Comparison of ENCODE assay signal across 13 cellular contexts in the genomic region with DNA sequence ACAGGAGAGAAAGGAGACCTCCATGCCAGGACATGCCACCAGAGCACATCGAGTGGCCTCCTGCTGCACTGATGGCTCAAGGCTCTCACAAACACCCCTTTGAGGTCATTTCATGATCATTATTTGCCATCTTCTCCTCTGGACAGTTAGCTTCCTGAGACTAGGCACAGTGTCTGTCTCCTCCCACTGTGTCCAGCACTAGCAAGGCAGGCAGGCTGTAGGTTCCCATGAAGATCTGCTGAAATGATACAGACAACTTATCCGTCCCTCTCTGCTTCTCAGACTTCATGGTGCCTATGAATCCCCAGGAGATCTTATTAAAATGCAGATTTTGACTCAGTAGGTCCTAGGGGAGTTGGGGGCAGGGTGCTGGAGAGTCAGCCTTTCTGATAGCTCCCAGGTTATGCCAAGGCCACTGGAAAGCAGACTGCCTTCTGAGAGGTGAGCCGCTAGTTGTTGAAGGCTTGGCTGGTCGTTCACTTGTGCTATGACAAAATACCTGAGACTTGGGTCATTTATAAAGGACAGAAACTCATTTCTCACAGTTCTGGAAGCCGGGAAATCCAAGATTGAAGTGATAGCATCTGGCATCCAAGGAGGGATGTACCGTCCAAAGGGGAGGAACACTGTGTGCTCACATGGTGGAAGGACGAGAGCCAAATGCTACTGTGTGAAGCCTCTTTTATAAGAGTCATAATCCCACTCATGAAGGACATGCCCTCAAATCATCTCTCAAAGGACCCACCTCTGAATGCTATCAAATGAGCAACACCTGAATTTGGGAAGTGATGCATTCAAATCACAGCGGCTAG.
"Had no signal": no experiment of that assay in that cellular context is flagged by ENCODE, and none has a peak within 500 bp of the region (broad histone marks: within the 10 kb centered on the region; RNA-seq: fewer than 3 reads in every experiment).

No MANE protein-coding gene starts in this region.

- ATAC-seq: activated CD4-positive, alpha-beta T cell treated with anti-CD3 and anti-CD28 coated beads for 36 hours; activated CD8-positive, alpha-beta memory T cell treated with anti-CD3 and anti-CD28 coated beads, Interleukin-2, amount 10 ng/mL, durations not matched to agents 7 days and 5 days; esophagus mucosa; mucosa of descending colon; naive thymus-derived CD8-positive, alpha-beta T cell; stimulated activated memory B cell treated with anti-CD40 and anti-IgM and Interleukin-4, amounts not matched to agents 10 μg/mL and 1 μg/mL and 100 μg/mL, for 72 hours had no signal

- H3K36me3 ChIP-seq: colonic mucosa, tibial artery, vagina had no signal

- H3K9me3 ChIP-seq: colonic mucosa, mucosa of descending colon, tibial artery, vagina had no signal

- H3K4me1 ChIP-seq: colonic mucosa had no signal

- H3K27me3 ChIP-seq: colonic mucosa, tibial artery, vagina had no signal

- DNase-seq: activated CD4-positive, alpha-beta memory T cell treated with anti-CD3 and anti-CD28 coated beads for 36 hours; activated CD4-positive, alpha-beta T cell treated with anti-CD3 and anti-CD28 coated beads for 36 hours; activated CD8-positive, alpha-beta memory T cell treated with anti-CD3 and anti-CD28 coated beads, Interleukin-2, amount 10 ng/mL, durations not matched to agents 7 days and 5 days; activated naive CD4-positive, alpha-beta T cell treated with anti-CD3 and anti-CD28 coated beads for 36 hours; activated T-cell treated with anti-CD3 and anti-CD28 coated beads, Interleukin-2, amount 50 U/mL, for 1 hour; central memory CD4-positive, alpha-beta T cell; colonic mucosa; mucosa of descending colon; naive thymus-derived CD8-positive, alpha-beta T cell had no signal

- H3K4me3 ChIP-seq: colonic mucosa, mucosa of descending colon, tibial artery, vagina had no signal

- H3K27ac ChIP-seq: colonic mucosa, vagina had no signal
